ENCODE assay signal across 8 cellular contexts in genomic region chr17:7582401-7583252, GRCh38.
A peak's percentile ranks its signal among the peaks of the same experiment; 100 is the strongest.
DNase-seq lines count a peak whose midpoint lies in the region; ATAC-seq and TF ChIP-seq lines count a peak whose summit lies in the region.

No MANE protein-coding gene starts in this region.

- no peaks in the 10 kb centered on the region for H3K27me3 ChIP-seq in BLaER1 treated with 17β-estradiol and CSF1 and Interleukin-3, amounts not matched to agents 10 nM and 100 nM
- H3K27me3 ChIP-seq in MM.1S (replicated peaks; ENCODE audit: insufficient read depth, low read length) = no peaks in the 10 kb centered on the region

- peaks cover 78% of the 10 kb centered on the region for H3K4me1 Mint-ChIP-seq in dendritic cell treated with granulocyte-macrophage colony-stimulating factor and Interleukin-4, amounts not matched to agents 40 ng/mL and 50 ng/mL, for 4 days (ENCODE audit: low read depth)
- peaks cover 82% of the 10 kb centered on the region for H3K4me1 Mint-ChIP-seq in nephron progenitor cell

- H3F3A ChIP-seq in MM.1S (ENCODE audit: insufficient read depth, low read length) = peaks cover 38% of the 10 kb centered on the region

- peak overlapping the region; percentile 92 for H3K27ac Mint-ChIP-seq in dendritic cell treated with granulocyte-macrophage colony-stimulating factor and Interleukin-4, amounts not matched to agents 40 ng/mL and 50 ng/mL, for 4 days
- H3K27ac Mint-ChIP-seq in nephron progenitor cell = peak overlapping the region; percentile 72

- no peaks in the 10 kb centered on the region for H3K9me2 ChIP-seq in MM.1S (replicated peaks; ENCODE audit: insufficient read depth, low read length)

- H3K9me3 ChIP-seq in BLaER1 treated with 17β-estradiol and CSF1 and Interleukin-3, amounts not matched to agents 10 nM and 100 nM (replicated peaks in 1 of 11) = no peaks in the 10 kb centered on the region
- H3K9me3 ChIP-seq in MM.1S (replicated peaks; ENCODE audit: insufficient read depth, low read length) = no peaks in the 10 kb centered on the region

- peak overlapping the region; percentile 64 to 100 (median 74) for H3K4me3 ChIP-seq in BLaER1 treated with 17β-estradiol and CSF1 and Interleukin-3, amounts not matched to agents 10 nM and 100 nM
- peak overlapping the region; percentile 80 for H3K4me3 ChIP-seq in MM.1S (ENCODE audit: low read length)

- peaks cover 26 to 61% (median 53%) of the 10 kb centered on the region in 11 experiments for H3K36me3 ChIP-seq in BLaER1 treated with 17β-estradiol and CSF1 and Interleukin-3, amounts not matched to agents 10 nM and 100 nM
- H3K36me3 ChIP-seq in MM.1S (replicated peaks; ENCODE audit: insufficient read depth, low read length) = peaks cover 4% of the 10 kb centered on the region; the same call in 1 of the 2 replicates

- H3K9me3 Mint-ChIP-seq in dendritic cell treated with granulocyte-macrophage colony-stimulating factor and Interleukin-4, amounts not matched to agents 40 ng/mL and 50 ng/mL, for 4 days = no peaks in the 10 kb centered on the region
- no peaks in the 10 kb centered on the region for H3K9me3 Mint-ChIP-seq in nephron progenitor cell

- H3K4me3 Mint-ChIP-seq in dendritic cell treated with granulocyte-macrophage colony-stimulating factor and Interleukin-4, amounts not matched to agents 40 ng/mL and 50 ng/mL, for 4 days = peak overlapping the region; percentile 97
- peak overlapping the region; percentile 60 for H3K4me3 Mint-ChIP-seq in nephron progenitor cell

- H3K79me2 ChIP-seq in MM.1S (ENCODE audit: low read length) = peaks cover 59% of the 10 kb centered on the region

- peaks cover 99% of the 10 kb centered on the region for H3K36me3 Mint-ChIP-seq in dendritic cell treated with granulocyte-macrophage colony-stimulating factor and Interleukin-4, amounts not matched to agents 40 ng/mL and 50 ng/mL, for 4 days (ENCODE audit: low read depth)
- peaks cover 39% of the 10 kb centered on the region for H3K36me3 Mint-ChIP-seq in nephron progenitor cell (ENCODE audit: low read depth)

- H3K4me1 ChIP-seq in BLaER1 treated with 17β-estradiol and CSF1 and Interleukin-3, amounts not matched to agents 10 nM and 100 nM = peaks cover 62 to 92% (median 90%) of the 10 kb centered on the region in 10 experiments
- peaks cover 38% of the 10 kb centered on the region for H3K4me1 ChIP-seq in MM.1S (ENCODE audit: low read length)

- DNase-seq in MM.1S = no peak
- no peak for DNase-seq in nephron progenitor cell
- DNase-seq in NCI-H2196 (lab: John Stamatoyannopoulos, UW; ENCODE audit: unreplicated experiment) = no peak
- DNase-seq in amygdala (lab: John Stamatoyannopoulos, UW) = no peak
- no peak for DNase-seq in NCI-H1930 (lab: John Stamatoyannopoulos, UW)

- intact Hi-C loops in dendritic cell treated with granulocyte-macrophage colony-stimulating factor and Interleukin-4, amounts not matched to agents 40 ng/mL and 50 ng/mL, for 4 days (cut with micrococcal nuclease) = loop anchor here (5.0 kb wide), 1 partner anchor 260 kb away; no protein-coding TSS in a partner anchor

- H3K9ac ChIP-seq in BLaER1 treated with 17β-estradiol and CSF1 and Interleukin-3, amounts not matched to agents 10 nM and 100 nM = peak overlapping the region; percentile 95 to 100 (median 100)
- H3K9ac ChIP-seq in MM.1S (ENCODE audit: low read length) = peak overlapping the region; percentile 86; the same call in 1 of the 2 replicates

- peaks cover 15 to 41% (median 16%) of the 10 kb centered on the region in 11 experiments for H4K20me1 ChIP-seq in BLaER1 treated with 17β-estradiol and CSF1 and Interleukin-3, amounts not matched to agents 10 nM and 100 nM
- H4K20me1 ChIP-seq in MM.1S (ENCODE audit: insufficient read depth, low read length) = peaks cover 12% of the 10 kb centered on the region

- peak overlapping the region; percentile 91; the same call in 1 of the 2 replicates for H2AFZ ChIP-seq in MM.1S (ENCODE audit: low read length)

- peak overlapping the region; percentile 81 to 100 (median 98) for H3K4me2 ChIP-seq in BLaER1 treated with 17β-estradiol and CSF1 and Interleukin-3, amounts not matched to agents 10 nM and 100 nM
- peak overlapping the region; percentile 90 for H3K4me2 ChIP-seq in MM.1S (ENCODE audit: low read depth, low read length)

- ATAC-seq in HG02973 (IDR thresholded peaks at IDR 0.05; ENCODE audit: unreplicated experiment) = no peak

- no peaks in the 10 kb centered on the region for H3K27me3 Mint-ChIP-seq in dendritic cell treated with granulocyte-macrophage colony-stimulating factor and Interleukin-4, amounts not matched to agents 40 ng/mL and 50 ng/mL, for 4 days
- no peaks in the 10 kb centered on the region for H3K27me3 Mint-ChIP-seq in nephron progenitor cell (ENCODE audit: low read depth, poor library complexity)

- H3K27ac ChIP-seq in BLaER1 treated with 17β-estradiol and CSF1 and Interleukin-3, amounts not matched to agents 10 nM and 100 nM = peak overlapping the region; percentile 97 to 100 (median 100)
- H3K27ac ChIP-seq in MM.1S (ENCODE audit: low read length) = peak overlapping the region; percentile 80; the same call in 1 of the 2 replicates

- TF ChIP-seq CTCF in MM.1S (IDR thresholded peaks at IDR 0.05; ENCODE audit: low read length) = no peak
- no peak for TF ChIP-seq CTCF in nephron progenitor cell (IDR thresholded peaks at IDR 0.05)
